9 cellular contexts compared by ENCODE assay signal in the genomic region with DNA sequence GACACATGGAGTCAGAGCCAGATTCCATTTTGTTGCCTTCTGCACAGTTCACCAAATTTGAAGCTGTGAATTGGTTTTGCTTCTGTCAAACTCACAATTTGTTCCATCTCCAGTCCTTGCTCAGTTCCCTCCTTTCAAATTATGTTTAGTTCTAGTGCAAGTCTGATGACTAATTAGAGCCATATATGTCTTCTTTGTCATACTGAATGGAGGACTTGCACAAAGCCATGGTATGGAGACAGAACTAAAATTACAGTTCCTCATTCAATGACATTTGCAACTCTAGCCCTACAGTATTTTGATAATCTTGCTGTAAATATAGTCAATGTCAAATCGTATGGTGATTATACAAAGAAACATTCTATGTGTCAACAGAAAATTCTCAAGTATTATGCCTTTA.
"Had no signal": no experiment of that assay in that cellular context is flagged by ENCODE, and none has a peak within 500 bp of the region (broad histone marks: within the 10 kb centered on the region; RNA-seq: fewer than 3 reads in every experiment).

No MANE protein-coding gene starts in this region.

- FAIRE-seq: HepG2, HTR-8/SVneo, K562 had no signal

- ATAC-seq: HepG2, K562 had no signal

- H3K4me1 Mint-ChIP-seq: IgD-negative memory B cell had no signal

- H3K27ac Mint-ChIP-seq: IgD-negative memory B cell had no signal

- H3K4me2 ChIP-seq: KMS-11 had no signal

- H3K4me3 Mint-ChIP-seq: IgD-negative memory B cell had no signal

- H3K9ac ChIP-seq: KMS-11 had no signal

- H3K27me3 Mint-ChIP-seq: IgD-negative memory B cell had no signal

- DNase-seq: IMR-90, KBM-7, KG1 had no signal

- H3K27ac ChIP-seq: HL-60, KMS-11 had no signal

- H3K4me3 ChIP-seq: K562 had no signal
